In genomic region chr21:15531986-15532385, GRCh38 we compare ENCODE assay signal across 25 cellular contexts.
"Had no signal": no experiment of that assay in that cellular context is flagged by ENCODE, and none has a peak within 500 bp of the region (broad histone marks: within the 10 kb centered on the region; RNA-seq: fewer than 3 reads in every experiment).

No MANE protein-coding gene starts in this region.

- H3K27ac ChIP-seq: HL-60, PC-9, Peyer's patch, SJSA1, SK-N-MC had no signal

- H3K4me3 ChIP-seq: PC-9, Peyer's patch, SJSA1, SK-N-MC had no signal

- FAIRE-seq: HTR-8/SVneo had no signal

- H3K27me3 ChIP-seq: Peyer's patch, SJSA1 had no signal

- H3K9me3 ChIP-seq: Peyer's patch, SJSA1 had no signal

- H3K4me2 ChIP-seq: PC-9 had no signal

- H2AFZ ChIP-seq: PC-9 had no signal

- DNase-seq: KBM-7, MV-4-11, NCI-H1092, NCI-H1105 treated with DMSO at 0.1 percent for 48 hours, NCI-H1417 treated with DMSO at 0.1 percent for 48 hours, NCI-H146, NCI-H1694 treated with DMSO at 0.1 percent for 48 hours, NCI-H1930, NCI-H2081, NCI-H2107, NCI-H226, NCI-H446, NCI-H510A, NCI-H524 treated with DMSO at 0.1 percent for 48 hours, NCI-H69, NCI-H774, OCI-M1, PC-9, Peyer's patch, Right ventricle myocardium superior, SIG-M5 had no signal

- H3K4me1 ChIP-seq: Peyer's patch, SJSA1 had no signal

- H3K36me3 ChIP-seq: Peyer's patch, SJSA1 had no signal
